Comparison of ENCODE assay signal across 15 cellular contexts in genomic region chr1:84701366-84701765, GRCh38. TPM values are rescaled to one million over a fixed set of nuclear protein-coding genes. Genes with fewer than 3 reads are reported as not detected.
A peak's percentile ranks its signal among the peaks of the same experiment; 100 is the strongest.
DNase-seq lines count a peak whose midpoint lies in the region; ATAC-seq, FAIRE-seq and TF ChIP-seq lines count a peak whose summit lies in the region.
"Had no signal": no experiment of that assay in that cellular context is flagged by ENCODE, and none has a peak within 500 bp of the region (broad histone marks: within the 10 kb centered on the region; RNA-seq: fewer than 3 reads in every experiment).

No MANE protein-coding gene starts in this region.

- ATAC-seq in GM23338 (no peak), gastroesophageal sphincter (no peak), HG03571 (IDR thresholded peaks at IDR 0.05; ENCODE audit: unreplicated experiment) (no peak)

- no peak for TF ChIP-seq POLR2A in gastroesophageal sphincter (IDR thresholded peaks at IDR 0.05)

- H3F3A ChIP-seq in GM23338 (replicated peaks; ENCODE audit: low read depth), result no peaks in the 10 kb centered on the region; the same call in 1 of the 2 replicates

- H3K9me2 ChIP-seq in GM23338 (ENCODE audit: insufficient read depth), result peaks cover 6% of the 10 kb centered on the region; the same call in 1 of the 2 replicates

- WGBS in gastroesophageal sphincter (ENCODE audit: low coverage in 1 of 2), 2 donors, result 5 to 16% methylated on average over 4 to 5 of the region's 5 CpGs
- 7 to 29% (median 19%) methylated on average over 5 of the region's 5 CpGs for WGBS in small intestine, 3 donors

- no peaks in the 10 kb centered on the region; the same call in 2 of the 3 replicates for H3K9me3 Mint-ChIP-seq in GM23338
- no peaks in the 10 kb centered on the region for H3K9me3 Mint-ChIP-seq in activated T-helper 2 cell treated with anti-CD3 and anti-CD28 coated beads, Interferon-gamma antibody, Interleukin-2, Interleukin-4, amounts not matched to agents 10 μg/mL and 5 μg/mL and 100 μg/mL, durations not matched to agents 14 hours and 24 hours and 36 hours
- H3K9me3 Mint-ChIP-seq: activated naive CD4-positive, alpha-beta T cell treated with anti-CD3 and anti-CD28 coated beads, Interleukin-2, amount 50 U/mL, for 24 hours; activated T-cell treated with anti-CD3 and anti-CD28 coated beads, Interleukin-2, amount 50 U/mL, for 24 hours; nephron progenitor cell had no signal

- H3K27ac Mint-ChIP-seq in GM23338, result no peak overlapping the region
- no peak overlapping the region for H3K27ac Mint-ChIP-seq in activated T-helper 2 cell treated with anti-CD3 and anti-CD28 coated beads, Interferon-gamma antibody, Interleukin-2, Interleukin-4, amounts not matched to agents 10 μg/mL and 5 μg/mL and 100 μg/mL, durations not matched to agents 14 hours and 24 hours and 36 hours
- H3K27ac Mint-ChIP-seq: activated naive CD4-positive, alpha-beta T cell treated with anti-CD3 and anti-CD28 coated beads, Interleukin-2, amount 50 U/mL, for 24 hours; activated T-cell treated with anti-CD3 and anti-CD28 coated beads, Interleukin-2, amount 50 U/mL, for 24 hours; B cell; nephron progenitor cell had no signal

- H3K79me2 ChIP-seq in GM23338 (replicated peaks; ENCODE audit: insufficient read depth), result no peaks in the 10 kb centered on the region

- H3K36me3 Mint-ChIP-seq in GM23338 (ENCODE audit: low read depth), result no peaks in the 10 kb centered on the region
- no peaks in the 10 kb centered on the region for H3K36me3 Mint-ChIP-seq in activated T-helper 2 cell treated with anti-CD3 and anti-CD28 coated beads, Interferon-gamma antibody, Interleukin-2, Interleukin-4, amounts not matched to agents 10 μg/mL and 5 μg/mL and 100 μg/mL, durations not matched to agents 14 hours and 24 hours and 36 hours (ENCODE audit: low read depth)
- H3K36me3 Mint-ChIP-seq: activated naive CD4-positive, alpha-beta T cell treated with anti-CD3 and anti-CD28 coated beads, Interleukin-2, amount 50 U/mL, for 24 hours had no signal

- DNase-seq in GM23338 (ENCODE audit: low spot score), result no peak
- DNase-seq in WERI-Rb-1, result no peak
- no peak for DNase-seq in small intestine
- no peak for DNase-seq in activated T-helper 2 cell treated with anti-CD3 and anti-CD28 coated beads, Interferon-gamma antibody, Interleukin-2, Interleukin-4, amounts not matched to agents 10 μg/mL and 5 μg/mL and 100 μg/mL, durations not matched to agents 14 hours and 24 hours and 36 hours (ENCODE audit: low spot score)
- no peak for DNase-seq in D341Med (ENCODE audit: low spot score)
- no peak for DNase-seq in stimulated activated naive CD4-positive, alpha-beta T cell (lab: John Stamatoyannopoulos, UW)
- DNase-seq: activated T-cell treated with anti-CD3 and anti-CD28 coated beads, Interleukin-2, amount 50 U/mL, for 24 hours; NCI-H187 treated with DMSO at 0.1 percent for 48 hours; nephron progenitor cell had no signal

- TF ChIP-seq CTCF in GM23338 (conservative IDR thresholded peaks at IDR 0.05; ENCODE audit: low read depth in 2 of 2) (no peak), WERI-Rb-1 (IDR thresholded peaks at IDR 0.05; ENCODE audit: low read depth, low read length) (no peak), gastroesophageal sphincter (IDR thresholded peaks at IDR 0.05) (no peak)

- H3K4me3 ChIP-seq in GM23338 (no peak overlapping the region), WERI-Rb-1 (ENCODE audit: low read depth, low read length) (peak overlapping the region; percentile 32; the same call in 1 of the 2 replicates), gastroesophageal sphincter (peak overlapping the region; percentile 16 to 21), small intestine (ENCODE audit: low read depth in 1 of 2, low read length in 2 of 2) (no peak overlapping the region)
- H3K4me3 ChIP-seq: breast epithelium, lung had no signal

- H3K4me1 Mint-ChIP-seq in GM23338, result peaks cover 49% of the 10 kb centered on the region
- H3K4me1 Mint-ChIP-seq in activated T-helper 2 cell treated with anti-CD3 and anti-CD28 coated beads, Interferon-gamma antibody, Interleukin-2, Interleukin-4, amounts not matched to agents 10 μg/mL and 5 μg/mL and 100 μg/mL, durations not matched to agents 14 hours and 24 hours and 36 hours (ENCODE audit: low read depth), result peaks cover 9% of the 10 kb centered on the region

- H3K9me3 ChIP-seq in WERI-Rb-1 (ENCODE audit: severe bottlenecking) (no peaks in the 10 kb centered on the region), gastroesophageal sphincter (no peaks in the 10 kb centered on the region), small intestine (ENCODE audit: control insufficient read depth, low read depth) (no peaks in the 10 kb centered on the region)
- H3K9me3 ChIP-seq: breast epithelium had no signal

- H4K20me1 ChIP-seq in GM23338 (replicated peaks; ENCODE audit: insufficient read depth), result no peaks in the 10 kb centered on the region

- no peaks in the 10 kb centered on the region for H3K27me3 Mint-ChIP-seq in GM23338 (ENCODE audit: insufficient read depth, low read depth, poor library complexity)
- peaks cover 8% of the 10 kb centered on the region for H3K27me3 Mint-ChIP-seq in activated T-helper 2 cell treated with anti-CD3 and anti-CD28 coated beads, Interferon-gamma antibody, Interleukin-2, Interleukin-4, amounts not matched to agents 10 μg/mL and 5 μg/mL and 100 μg/mL, durations not matched to agents 14 hours and 24 hours and 36 hours (ENCODE audit: low read depth)

- TF ChIP-seq EP300 in gastroesophageal sphincter (IDR thresholded peaks at IDR 0.05), result no peak

- H3K36me3 ChIP-seq in GM23338 (ENCODE audit: insufficient read depth) (no peaks in the 10 kb centered on the region), WERI-Rb-1 (no peaks in the 10 kb centered on the region), gastroesophageal sphincter (no peaks in the 10 kb centered on the region), small intestine (ENCODE audit: control insufficient read depth in 2 of 2, insufficient read depth in 2 of 2, low read length in 2 of 2) (no peaks in the 10 kb centered on the region)
- H3K36me3 ChIP-seq: breast epithelium had no signal

- FAIRE-seq in small intestine (lab: Jason Lieb, UNC), result peak; percentile 5

- H3K27ac ChIP-seq in GM23338 (ENCODE audit: low read depth) (no peak overlapping the region), WERI-Rb-1 (peak overlapping the region; percentile 79), gastroesophageal sphincter (peak overlapping the region in 3 of 4 donors; percentile 60 to 69 (median 65)), small intestine (ENCODE audit: low read depth in 1 of 2, low read length in 1 of 2) (no peak overlapping the region)
- H3K27ac ChIP-seq: breast epithelium had no signal

- no peaks in the 10 kb centered on the region for H3K27me3 ChIP-seq in GM23338 (ENCODE audit: insufficient read depth)
- H3K27me3 ChIP-seq in WERI-Rb-1 (ENCODE audit: insufficient read depth, low read depth, severe bottlenecking), result no peaks in the 10 kb centered on the region
- H3K27me3 ChIP-seq in gastroesophageal sphincter, result no peaks in the 10 kb centered on the region
- no peaks in the 10 kb centered on the region for H3K27me3 ChIP-seq in small intestine (ENCODE audit: control insufficient read depth in 2 of 2, insufficient read depth in 2 of 2, low read length in 2 of 2)

- H3K4me2 ChIP-seq in GM23338, result peak overlapping the region; percentile 37; the same call in 1 of the 2 replicates

- no peak overlapping the region for H3K4me3 Mint-ChIP-seq in GM23338
- H3K4me3 Mint-ChIP-seq in activated T-helper 2 cell treated with anti-CD3 and anti-CD28 coated beads, Interferon-gamma antibody, Interleukin-2, Interleukin-4, amounts not matched to agents 10 μg/mL and 5 μg/mL and 100 μg/mL, durations not matched to agents 14 hours and 24 hours and 36 hours (ENCODE audit: low read depth), result no peak overlapping the region
- H3K4me3 Mint-ChIP-seq: activated naive CD4-positive, alpha-beta T cell treated with anti-CD3 and anti-CD28 coated beads, Interleukin-2, amount 50 U/mL, for 24 hours; activated T-cell treated with anti-CD3 and anti-CD28 coated beads, Interleukin-2, amount 50 U/mL, for 24 hours; B cell; nephron progenitor cell had no signal

- H3K4me1 ChIP-seq in GM23338 (ENCODE audit: insufficient read depth) (peaks cover 59% of the 10 kb centered on the region), gastroesophageal sphincter (peaks cover 0 to 50% (median 18%) of the 10 kb centered on the region in 3 donors), small intestine (ENCODE audit: control insufficient read depth in 2 of 2, insufficient read depth in 1 of 2, low read depth in 1 of 2, low read length in 1 of 2) (peaks cover 5 to 6% of the 10 kb centered on the region in 2 donors)
- H3K4me1 ChIP-seq: breast epithelium had no signal

- H2AFZ ChIP-seq in GM23338, result no peak overlapping the region

- intact Hi-C loops in activated T-helper 2 cell treated with anti-CD3 and anti-CD28 coated beads, Interferon-gamma antibody, Interleukin-2, Interleukin-4, amounts not matched to agents 10 μg/mL and 5 μg/mL and 100 μg/mL, durations not matched to agents 14 hours and 24 hours and 36 hours (cut with micrococcal nuclease), result no loop called here

TF ChIP-seq in GM23338, 12 proteins besides CTCF, POLR2A, EP300 and RAD21 (continues in another document):
- no peak for TF ChIP-seq ZNF331 (CRISPR knock-in tag; IDR thresholded peaks at IDR 0.05; ENCODE audit: low read depth)

RNA-seq across cellular contexts. Expression of gene SSX2IP, which starts 11.1 kb away (rescaled TPM):
- total RNA-seq in GM23338 (2014; rRNA removed; shearing (Covaris generic)), result 27.5 and 28.4 TPM in 2 replicates
- 20.1 and 23.2 TPM in 2 replicates for polyA plus RNA-seq in GM23338 (2016; fragmentation: Nextera tagmentation; extraction: Ambion mirVana)
- total RNA-seq in gastroesophageal sphincter, result 10 to 100 TPM; 10.8 to 21.9 (median 17.0) TPM
- polyA plus RNA-seq in small intestine, result 10 to 100 TPM in 2 of 3 donors, 1 to 10 TPM in 1; 5.7 to 15.7 (median 11.6) TPM
- 12.1 and 13.0 TPM in 2 replicates for total RNA-seq in activated T-helper 2 cell treated with anti-CD3 and anti-CD28 coated beads, Interferon-gamma antibody, Interleukin-2, Interleukin-4, amounts not matched to agents 10 μg/mL and 5 μg/mL and 100 μg/mL, durations not matched to agents 14 hours and 24 hours and 36 hours

Comparison
In these comparisons a context has a peak if more than half of its experiments do, and no peak if none do; other contexts are left out.
1. H3K27ac ChIP-seq: peak in WERI-Rb-1 (single experiment) and gastroesophageal sphincter (3 of 4); none in GM23338 (single experiment) and small intestine (0 of 2).
2. H3K4me3 ChIP-seq: peak in WERI-Rb-1 (single experiment) and gastroesophageal sphincter (2 of 2); none in GM23338 (single experiment) and small intestine (0 of 2).